In the genomic region with DNA sequence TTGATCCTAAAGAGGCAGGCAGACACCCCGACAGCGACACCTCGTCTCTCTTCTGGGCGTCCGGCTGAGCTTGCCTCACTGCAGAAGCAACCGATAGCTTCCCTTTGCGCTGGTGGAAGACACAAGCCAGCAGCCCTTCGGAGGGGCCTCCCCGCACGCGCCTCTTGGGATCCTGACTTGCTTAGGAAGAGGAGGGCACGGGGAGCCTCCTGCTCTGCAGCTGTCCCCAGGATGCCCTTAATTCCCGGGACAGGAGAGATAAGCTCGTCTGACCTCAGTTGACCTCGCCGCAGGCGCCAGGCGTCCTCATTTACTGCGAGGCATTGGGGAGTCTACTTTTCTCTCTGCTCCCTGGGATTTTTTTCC, we compare ENCODE assay signal across 8 cellular contexts.
DNase-seq lines count a peak whose midpoint lies in the region; ATAC-seq and TF ChIP-seq lines count a peak whose summit lies in the region.

No MANE protein-coding gene starts in this region.

- DNase-seq in SK-N-MC (ENCODE audit: low read depth, low spot score) (no peak), lung (ENCODE audit: low spot score) (peak; percentile 38), suprapubic skin (ENCODE audit: low spot score in 2 of 2) (peak; percentile 74 to 83), NCI-H187 (lab: John Stamatoyannopoulos, UW) (no peak)

- peaks cover 12% of the 10 kb centered on the region for H3K27me3 ChIP-seq in ectodermal cell (ENCODE audit: control insufficient read depth, insufficient read depth, low read length, poor library complexity, severe bottlenecking)
- H3K27me3 ChIP-seq in lung (ENCODE audit: control insufficient read depth, insufficient read depth): no peaks in the 10 kb centered on the region
- H3K27me3 ChIP-seq in suprapubic skin: no peaks in the 10 kb centered on the region

- H3K4me3 ChIP-seq in SK-N-MC (peak overlapping the region; percentile 80), ectodermal cell (ENCODE audit: insufficient read depth, low read depth, low read length) (peak overlapping the region; percentile 41), lung (peak overlapping the region; percentile 28), suprapubic skin (peak overlapping the region; percentile 75)

- WGBS in ectodermal cell, 2 experiments: 1% methylated on average over 19 of the region's 19 CpGs
- WGBS in lung, 2 donors: 13 to 16% methylated on average over 19 of the region's 19 CpGs
- 8% methylated on average over 15 of the region's 19 CpGs for WGBS in suprapubic skin

- TF ChIP-seq EP300 in suprapubic skin (IDR thresholded peaks at IDR 0.05): no peak

- H3K27ac ChIP-seq in SK-N-MC (peak overlapping the region; percentile 99), ectodermal cell (ENCODE audit: insufficient read depth, low read depth, low read length, poor library complexity, severe bottlenecking) (peak overlapping the region; percentile 80), lung (ENCODE audit: low read depth in 1 of 2, low read length in 1 of 2) (peak overlapping the region; percentile 45 to 69), suprapubic skin (peak overlapping the region; percentile 64)

- no peak for TF ChIP-seq POLR2A in suprapubic skin (IDR thresholded peaks at IDR 0.05)

- H3K4me1 ChIP-seq in ES-I3 (ENCODE audit: insufficient read depth, low read length) (peaks cover 5% of the 10 kb centered on the region; the same call in 1 of the 2 replicates), ectodermal cell (ENCODE audit: control insufficient read depth, insufficient read depth, low read length) (peaks cover 20% of the 10 kb centered on the region), lung (ENCODE audit: control insufficient read depth in 2 of 2, insufficient read depth in 2 of 2, low read length in 2 of 2) (peaks cover 0 to 2% of the 10 kb centered on the region in 2 donors), suprapubic skin (peaks cover 17% of the 10 kb centered on the region)

- no peaks in the 10 kb centered on the region for H3K9me3 ChIP-seq in ES-I3 (ENCODE audit: control insufficient read depth, insufficient read depth, low read length)
- no peaks in the 10 kb centered on the region for H3K9me3 ChIP-seq in SK-N-MC (ENCODE audit: low read depth, low read length)
- no peaks in the 10 kb centered on the region for H3K9me3 ChIP-seq in ectodermal cell (ENCODE audit: control insufficient read depth, low read length)
- no peaks in the 10 kb centered on the region for H3K9me3 ChIP-seq in lung (ENCODE audit: control insufficient read depth in 2 of 2, insufficient read depth in 1 of 2, low read length in 1 of 2)
- H3K9me3 ChIP-seq in suprapubic skin: no peaks in the 10 kb centered on the region

- H3K9ac ChIP-seq in ES-I3 (ENCODE audit: low read depth, low read length): peak overlapping the region; percentile 56
- H3K9ac ChIP-seq in SK-N-MC (ENCODE audit: insufficient read length): peak overlapping the region; percentile 93

- TF ChIP-seq CTCF in lung (IDR thresholded peaks at IDR 0.05; ENCODE audit: control extremely low read depth, extremely low read depth): no peak
- TF ChIP-seq CTCF in suprapubic skin (IDR thresholded peaks at IDR 0.05): no peak

- ATAC-seq in HG02588 (IDR thresholded peaks at IDR 0.05; ENCODE audit: unreplicated experiment) (peak; percentile 2), lung (ENCODE audit: insufficient read depth, low FRiP score) (no peak), HG02973 (IDR thresholded peaks at IDR 0.05; ENCODE audit: unreplicated experiment) (no peak)

- H3K36me3 ChIP-seq in ES-I3 (ENCODE audit: insufficient read depth, low read length): no peaks in the 10 kb centered on the region
- H3K36me3 ChIP-seq in SK-N-MC (ENCODE audit: insufficient read depth, low read length): no peaks in the 10 kb centered on the region
- H3K36me3 ChIP-seq in ectodermal cell (ENCODE audit: control insufficient read depth, insufficient read depth, low read length): no peaks in the 10 kb centered on the region
- no peaks in the 10 kb centered on the region for H3K36me3 ChIP-seq in lung (ENCODE audit: control insufficient read depth in 2 of 2, insufficient read depth in 2 of 2, low read length in 2 of 2)
- H3K36me3 ChIP-seq in suprapubic skin: no peaks in the 10 kb centered on the region

Comparison
In these comparisons a context has a peak if more than half of its experiments do, and no peak if none do; other contexts are left out.
1. DNase-seq: peak in lung (single experiment) and suprapubic skin (2 of 2); none in SK-N-MC (single experiment) and NCI-H187 (0 of 2).
2. H3K4me3 ChIP-seq: peak in every context shown above with its lines; median percentile 80 in SK-N-MC; 75 in suprapubic skin; 41 in ectodermal cell; 28 in lung.
3. Peak in every context shown above with its lines, with median percentiles within 50 percentile points of each other: H3K27ac ChIP-seq.